15 cellular contexts compared by ENCODE assay signal in the genomic region with DNA sequence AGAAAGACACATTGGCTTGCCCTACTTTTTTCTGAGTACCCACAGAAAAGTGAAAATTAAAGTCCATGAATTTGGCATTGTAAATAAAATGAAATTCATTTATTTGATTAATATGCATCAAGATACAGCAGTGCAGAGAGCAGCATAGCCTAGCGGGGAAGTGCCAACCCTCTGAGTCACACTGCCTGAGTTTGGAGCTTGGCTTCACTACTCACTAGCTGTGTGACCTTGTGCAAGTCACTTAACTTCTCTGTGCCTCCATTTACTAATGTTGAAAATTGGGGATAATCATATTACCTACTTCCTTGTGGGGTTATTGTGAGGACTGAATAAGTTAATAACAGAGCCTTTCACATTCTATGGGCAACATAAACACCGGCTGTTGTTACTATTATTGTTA.
"Had no signal": no experiment of that assay in that cellular context is flagged by ENCODE, and none has a peak within 500 bp of the region (broad histone marks: within the 10 kb centered on the region; RNA-seq: fewer than 3 reads in every experiment).

No MANE protein-coding gene starts in this region.

- DNase-seq: activated CD4-positive, alpha-beta memory T cell treated with anti-CD3 and anti-CD28 coated beads for 36 hours; activated CD4-positive, CD25-positive, alpha-beta regulatory T cell treated with anti-CD3 and anti-CD28 coated beads, Interleukin-2, amount 50 U/mL, for 72 hours; activated gamma-delta T cell; activated naive CD8-positive, alpha-beta T cell treated with anti-CD3 and anti-CD28 coated beads for 36 hours; activated T-cell treated with anti-CD3 and anti-CD28 coated beads, Interleukin-2, amount 50 U/mL, for 48 hours; anterior cingulate cortex; left colon; naive B cell; right cardiac atrium; stimulated activated CD4-positive, alpha-beta T cell treated with anti-CD3 and anti-CD28 coated beads, Interleukin-1b, Interleukin-23, amount 100 ng/mL, for 48 hours; stimulated activated naive CD4-positive, alpha-beta T cell; substantia nigra; transverse colon had no signal

- H3K27ac ChIP-seq: cardiac muscle cell, neutrophil had no signal

- H3K4me3 ChIP-seq: cardiac muscle cell, transverse colon had no signal

- H3K27me3 ChIP-seq: transverse colon had no signal

- H3K36me3 ChIP-seq: cardiac muscle cell, neutrophil, transverse colon had no signal

- ATAC-seq: left colon, right cardiac atrium had no signal

- H3K9me3 ChIP-seq: neutrophil, transverse colon had no signal
